12 cellular contexts compared by ENCODE assay signal in the genomic region with DNA sequence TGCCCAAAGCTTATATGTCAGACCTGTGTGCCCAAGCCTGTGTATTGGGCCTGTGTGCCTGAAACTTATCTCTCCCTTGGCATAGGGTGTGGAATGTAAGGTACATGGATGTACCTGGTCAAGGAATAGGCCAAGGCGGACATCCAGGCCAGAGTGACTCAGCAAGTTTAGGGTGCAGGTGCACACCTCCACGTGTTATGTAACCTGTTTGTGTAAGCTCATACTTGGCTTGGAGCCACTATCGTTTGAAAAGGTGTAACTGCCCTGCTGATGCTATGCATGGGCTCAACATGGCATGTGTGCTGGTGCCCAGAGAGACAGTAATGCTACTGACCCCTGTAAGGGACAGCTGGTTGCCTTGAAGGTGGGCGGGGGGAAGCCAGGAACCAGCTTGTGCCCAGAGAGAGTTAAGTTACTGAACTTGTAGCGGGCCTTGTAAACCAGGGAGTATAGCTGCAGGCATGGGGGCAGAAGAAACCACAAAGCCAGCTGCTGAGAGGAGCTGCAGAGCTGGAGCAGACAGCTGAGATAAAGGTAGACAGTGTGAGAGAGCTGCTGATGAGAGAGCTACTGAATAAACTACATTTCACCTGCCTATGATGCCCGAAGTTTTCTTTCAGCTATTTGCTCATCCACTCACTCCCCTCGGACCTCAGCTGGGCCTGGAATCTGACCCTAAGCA.
A peak's percentile ranks its signal among the peaks of the same experiment; 100 is the strongest.
DNase-seq lines count a peak whose midpoint lies in the region; ATAC-seq and TF ChIP-seq lines count a peak whose summit lies in the region.
"Had no signal": no experiment of that assay in that cellular context is flagged by ENCODE, and none has a peak within 500 bp of the region (broad histone marks: within the 10 kb centered on the region; RNA-seq: fewer than 3 reads in every experiment).

No MANE protein-coding gene starts in this region.

- H3K4me1 Mint-ChIP-seq in CD8-positive, alpha-beta memory T cell: no peaks in the 10 kb centered on the region
- H3K4me1 Mint-ChIP-seq: IgD-negative memory B cell had no signal

- H3K9me3 Mint-ChIP-seq in CD8-positive, alpha-beta memory T cell: peaks cover 5 to 18% (median 12%) of the 10 kb centered on the region in 5 donors

- no peaks in the 10 kb centered on the region for H4K20me1 ChIP-seq in PC-9 (ENCODE audit: insufficient read depth)

- POLR2A ChIA-PET in PC-9 (lab: Charles Lee; ENCODE audit: unreplicated experiment): no interaction called here
- POLR2A ChIA-PET in CD8-positive, alpha-beta memory T cell (lab: Charles Lee): no interaction called here

- no TSS peak for BruUV-seq in PC-9 (replicated peaks; lab: Mats Ljungman, UMichigan)

- no peaks in the 10 kb centered on the region for H3K9me2 ChIP-seq in PC-9 (ENCODE audit: insufficient read depth)

- no peak for ATAC-seq in GM21717 (IDR thresholded peaks at IDR 0.05; ENCODE audit: unreplicated experiment)

- H2AFZ ChIP-seq in PC-9: peak overlapping the region; percentile 63; the same call in 1 of the 2 replicates

- H3K9me3 ChIP-seq in PC-9 (ENCODE audit: insufficient read depth, low read depth): no peaks in the 10 kb centered on the region
- peaks cover 0 to 34% (median 12%) of the 10 kb centered on the region in 8 donors for H3K9me3 ChIP-seq in spleen
- H3K9me3 ChIP-seq in CD8-positive, alpha-beta memory T cell (ENCODE audit: low read length): peaks cover 10% of the 10 kb centered on the region

- DNase-seq in NCI-H748 (lab: John Stamatoyannopoulos, UW; ENCODE audit: unreplicated experiment) (peak; percentile 22), NCI-H748 treated with DMSO at 0.1 percent for 48 hours (lab: John Stamatoyannopoulos, UW) (no peak), ELF-1 (ENCODE audit: low read depth, low spot score) (peak; percentile 31), PC-9 (no peak), spleen (peak; percentile 68)
- DNase-seq in CD8-positive, alpha-beta memory T cell: no peak
- DNase-seq: HCEC 1CT, NCI-H1436, NCI-H446, OCI-M1 had no signal

- H3K4me1 ChIP-seq in PC-9 (replicated peaks; ENCODE audit: insufficient read depth) (no peaks in the 10 kb centered on the region), spleen (no peaks in the 10 kb centered on the region)
- no peaks in the 10 kb centered on the region for H3K4me1 ChIP-seq in CD8-positive, alpha-beta memory T cell (ENCODE audit: insufficient read depth, low read length)

- H3K27me3 Mint-ChIP-seq in CD8-positive, alpha-beta memory T cell: no peaks in the 10 kb centered on the region
- H3K27me3 Mint-ChIP-seq: IgD-negative memory B cell had no signal

- H3K4me2 ChIP-seq in PC-9: no peak overlapping the region

- no peaks in the 10 kb centered on the region for H3K79me2 ChIP-seq in PC-9 (ENCODE audit: low read depth)

- CTCF ChIA-PET in PC-9 (lab: Charles Lee): no interaction called here
- CTCF ChIA-PET in CD8-positive, alpha-beta memory T cell (lab: Charles Lee): no interaction called here

- TF ChIP-seq CTCF in PC-9 (conservative IDR thresholded peaks at IDR 0.05) (no peak), spleen (IDR thresholded peaks at IDR 0.05 in 8 of 11, conservative IDR thresholded peaks at IDR 0.05 in 3 of 11) (no peak)

- H3K27ac Mint-ChIP-seq in CD8-positive, alpha-beta memory T cell: no peak overlapping the region
- H3K27ac Mint-ChIP-seq: IgD-negative memory B cell had no signal

- H3F3A ChIP-seq in PC-9 (ENCODE audit: insufficient read depth, low read depth): no peaks in the 10 kb centered on the region

- 70 to 84% (median 75%) methylated on average over 6 to 7 of the region's 7 CpGs for WGBS in spleen, 5 donors

- no peak overlapping the region for H3K4me3 Mint-ChIP-seq in CD8-positive, alpha-beta memory T cell
- H3K4me3 Mint-ChIP-seq: IgD-negative memory B cell had no signal

- no peaks in the 10 kb centered on the region for H3K36me3 ChIP-seq in PC-9 (ENCODE audit: low read depth)
- H3K36me3 ChIP-seq in spleen: no peaks in the 10 kb centered on the region
- no peaks in the 10 kb centered on the region for H3K36me3 ChIP-seq in CD8-positive, alpha-beta memory T cell (ENCODE audit: insufficient read depth, low read length)

- no peak overlapping the region for H3K27ac ChIP-seq in PC-9
- H3K27ac ChIP-seq in spleen: no peak overlapping the region
- no peak overlapping the region for H3K27ac ChIP-seq in CD8-positive, alpha-beta memory T cell (ENCODE audit: low read depth, low read length)

- H3K4me3 ChIP-seq in PC-9: no peak overlapping the region
- H3K4me3 ChIP-seq in spleen: no peak overlapping the region
- no peak overlapping the region for H3K4me3 ChIP-seq in CD8-positive, alpha-beta memory T cell (ENCODE audit: low read length)

- intact Hi-C loops in PC-9 (cut with micrococcal nuclease; ENCODE audit: unreplicated experiment) (no loop called here), spleen (cut with DNase I; ENCODE audit: low total_unique reads) (no loop called here)

- no peaks in the 10 kb centered on the region for H3K27me3 ChIP-seq in PC-9 (ENCODE audit: insufficient read depth, low read depth)
- H3K27me3 ChIP-seq in spleen (replicated peaks in 1 of 7): no peaks in the 10 kb centered on the region
- H3K27me3 ChIP-seq in CD8-positive, alpha-beta memory T cell (ENCODE audit: insufficient read depth, low read length, poor library complexity, severe bottlenecking): no peaks in the 10 kb centered on the region

- no peak for TF ChIP-seq POLR2A in spleen (IDR thresholded peaks at IDR 0.05)

- H3K36me3 Mint-ChIP-seq in CD8-positive, alpha-beta memory T cell: no peaks in the 10 kb centered on the region
- H3K36me3 Mint-ChIP-seq: IgD-negative memory B cell had no signal

Comparison
In these comparisons a context has a peak if more than half of its experiments do, and no peak if none do; other contexts are left out.
1. DNase-seq: peak in NCI-H748 (single experiment), ELF-1 (single experiment) and spleen (single experiment); none in NCI-H748 treated with DMSO at 0.1 percent for 48 hours (single experiment), PC-9 (0 of 2) and CD8-positive, alpha-beta memory T cell (0 of 5).